ENCODE assay signal across 14 cellular contexts in the genomic region with DNA sequence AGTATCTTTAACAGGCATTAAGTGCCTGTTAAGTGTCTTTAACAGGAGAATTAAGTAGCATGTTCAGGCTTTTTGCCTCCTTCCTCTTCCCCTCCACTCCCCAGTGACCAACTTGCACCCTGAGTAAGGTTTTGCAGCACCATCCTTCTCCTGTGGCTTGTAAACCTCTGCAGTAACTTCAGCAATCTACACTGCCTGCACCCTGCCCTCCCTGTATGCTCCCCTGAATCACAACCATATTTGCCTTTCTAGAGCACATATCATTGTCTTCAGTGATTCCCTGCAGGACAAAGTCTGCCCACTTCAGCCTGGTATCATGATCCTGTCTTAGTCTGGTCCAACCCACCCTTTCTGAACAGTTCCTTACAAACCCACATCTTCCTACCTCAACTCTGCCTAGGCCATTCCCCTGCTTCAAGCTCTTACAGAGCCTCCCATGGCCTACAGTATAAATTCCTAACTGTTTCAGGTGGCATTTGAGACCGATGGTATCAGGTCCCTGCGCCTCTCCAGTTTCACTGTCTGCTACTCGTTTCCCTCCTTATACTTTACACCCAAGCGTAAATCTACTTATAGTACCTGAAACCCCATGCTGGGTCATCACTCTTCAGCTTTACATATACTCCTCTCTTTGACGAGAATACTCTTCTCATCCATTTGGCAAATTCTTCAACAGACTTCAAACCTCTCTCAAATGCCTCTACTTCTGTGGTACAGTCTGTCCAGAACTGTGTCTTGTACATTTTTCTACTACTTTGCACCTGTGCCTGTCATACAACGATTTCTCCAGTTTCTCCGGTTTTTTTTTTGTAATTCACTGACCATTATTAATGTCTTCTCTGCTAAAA.
DNase-seq lines count a peak whose midpoint lies in the region; ATAC-seq, FAIRE-seq and TF ChIP-seq lines count a peak whose summit lies in the region.
"Had no signal": no experiment of that assay in that cellular context is flagged by ENCODE, and none has a peak within 500 bp of the region (broad histone marks: within the 10 kb centered on the region; RNA-seq: fewer than 3 reads in every experiment).

No MANE protein-coding gene starts in this region.

- ATAC-seq in thoracic aorta (ENCODE audit: insufficient number of reproducible peaks, low FRiP score, low read depth) (no peak), HG02678 (IDR thresholded peaks at IDR 0.05; ENCODE audit: unreplicated experiment) (no peak)

- H3K27ac Mint-ChIP-seq in nephron progenitor cell (peak overlapping the region; percentile 87), immature natural killer cell (no peak overlapping the region)
- H3K27ac Mint-ChIP-seq: activated CD4-positive, alpha-beta memory T cell treated with anti-CD3 and anti-CD28 coated beads for 36 hours; activated naive CD8-positive, alpha-beta T cell had no signal

- no peak overlapping the region for H3K4me3 ChIP-seq in Peyer's patch
- H3K4me3 ChIP-seq in thoracic aorta: peak overlapping the region; percentile 18
- H3K4me3 ChIP-seq in small intestine (ENCODE audit: low read depth in 1 of 2, low read length in 2 of 2): no peak overlapping the region

- FAIRE-seq in GM12891 (lab: Jason Lieb, UNC): no peak
- FAIRE-seq in small intestine (lab: Jason Lieb, UNC): no peak

- no peaks in the 10 kb centered on the region for H3K9me3 ChIP-seq in Peyer's patch
- no peaks in the 10 kb centered on the region for H3K9me3 ChIP-seq in thoracic aorta
- H3K9me3 ChIP-seq in small intestine (ENCODE audit: control insufficient read depth, low read depth): no peaks in the 10 kb centered on the region

- H3K36me3 Mint-ChIP-seq in nephron progenitor cell (ENCODE audit: low read depth) (no peaks in the 10 kb centered on the region), immature natural killer cell (peaks cover 0 to 10% (median 0%) of the 10 kb centered on the region in 3 donors)
- H3K36me3 Mint-ChIP-seq: activated CD4-positive, alpha-beta memory T cell treated with anti-CD3 and anti-CD28 coated beads for 36 hours; activated naive CD8-positive, alpha-beta T cell had no signal

- H3K4me3 Mint-ChIP-seq in nephron progenitor cell (peak overlapping the region; percentile 44), immature natural killer cell (no peak overlapping the region)
- H3K4me3 Mint-ChIP-seq: activated CD4-positive, alpha-beta memory T cell treated with anti-CD3 and anti-CD28 coated beads for 36 hours; activated naive CD8-positive, alpha-beta T cell had no signal

- no peak for TF ChIP-seq CTCF in Peyer's patch (IDR thresholded peaks at IDR 0.05)
- TF ChIP-seq CTCF in nephron progenitor cell (IDR thresholded peaks at IDR 0.05): no peak
- TF ChIP-seq CTCF in thoracic aorta (IDR thresholded peaks at IDR 0.05): no peak

- H3K27ac ChIP-seq in Peyer's patch (peak overlapping the region; percentile 52 to 83 (median 67)), thoracic aorta (peak overlapping the region; percentile 91 to 92), small intestine (ENCODE audit: low read depth in 1 of 2, low read length in 1 of 2) (peak overlapping the region in 1 of 2 donors; percentile 85)

- H3K9me3 Mint-ChIP-seq in nephron progenitor cell (no peaks in the 10 kb centered on the region), immature natural killer cell (no peaks in the 10 kb centered on the region)
- H3K9me3 Mint-ChIP-seq: activated CD4-positive, alpha-beta memory T cell treated with anti-CD3 and anti-CD28 coated beads for 36 hours had no signal

- WGBS in small intestine, 3 donors: 76 to 89% (median 86%) methylated on average over 7 of the region's 7 CpGs

- DNase-seq in Peyer's patch: no peak
- DNase-seq in dermis blood vessel endothelial cell: peak; percentile 14
- no peak for DNase-seq in nephron progenitor cell
- DNase-seq in thoracic aorta (ENCODE audit: low spot score): no peak
- no peak for DNase-seq in immature natural killer cell
- DNase-seq in GM12891 (ENCODE audit: insufficient read length, low spot score): no peak
- DNase-seq in small intestine: no peak
- DNase-seq: activated CD4-positive, alpha-beta memory T cell treated with anti-CD3 and anti-CD28 coated beads for 36 hours; erythroblast; islet precursor cell; NCI-H526 treated with DMSO at 0.1 percent for 48 hours; stimulated activated CD4-positive, alpha-beta T cell treated with anti-CD3 and anti-CD28 coated beads, Interleukin-12 subunit alpha, Interleukin-12 subunit beta, amount 100 ng/mL, for 4 hours had no signal

- H3K4me1 Mint-ChIP-seq in nephron progenitor cell (peaks cover 68% of the 10 kb centered on the region), immature natural killer cell (peaks cover 2 to 4% of the 10 kb centered on the region in 2 donors)

- H3K27me3 ChIP-seq in Peyer's patch (no peaks in the 10 kb centered on the region), thoracic aorta (replicated peaks; ENCODE audit: insufficient read depth) (no peaks in the 10 kb centered on the region), small intestine (ENCODE audit: control insufficient read depth in 2 of 2, insufficient read depth in 2 of 2, low read length in 2 of 2) (no peaks in the 10 kb centered on the region)

- H3K27me3 Mint-ChIP-seq in nephron progenitor cell (ENCODE audit: low read depth, poor library complexity): no peaks in the 10 kb centered on the region
- peaks cover 0 to 2% (median 1%) of the 10 kb centered on the region in 3 donors for H3K27me3 Mint-ChIP-seq in immature natural killer cell (ENCODE audit: low read depth in 3 of 3)
- H3K27me3 Mint-ChIP-seq: activated CD4-positive, alpha-beta memory T cell treated with anti-CD3 and anti-CD28 coated beads for 36 hours; activated naive CD8-positive, alpha-beta T cell had no signal

- TF ChIP-seq POLR2A in Peyer's patch (IDR thresholded peaks at IDR 0.05): no peak
- TF ChIP-seq POLR2A in GM12891 (IDR thresholded peaks at IDR 0.05; ENCODE audit: low read depth, low read length): no peak

- H3K4me1 ChIP-seq in Peyer's patch: peaks cover 0 to 41% (median 6%) of the 10 kb centered on the region in 4 donors
- peaks cover 61 to 85% of the 10 kb centered on the region in 2 donors for H3K4me1 ChIP-seq in thoracic aorta (ENCODE audit: control insufficient read depth in 1 of 2, low read depth in 2 of 2)
- H3K4me1 ChIP-seq in small intestine (ENCODE audit: control insufficient read depth in 2 of 2, insufficient read depth in 1 of 2, low read depth in 1 of 2, low read length in 1 of 2): peaks cover 6 to 11% of the 10 kb centered on the region in 2 donors

- no peaks in the 10 kb centered on the region for H3K36me3 ChIP-seq in Peyer's patch
- H3K36me3 ChIP-seq in thoracic aorta: no peaks in the 10 kb centered on the region
- no peaks in the 10 kb centered on the region for H3K36me3 ChIP-seq in small intestine (ENCODE audit: control insufficient read depth in 2 of 2, insufficient read depth in 2 of 2, low read length in 2 of 2)

TF ChIP-seq in GM12891, 5 proteins besides CTCF, POLR2A, EP300 and RAD21:
- TF ChIP-seq POLR2AphosphoS5 (IDR thresholded peaks at IDR 0.05; ENCODE audit: low read depth, low read length) (no peak), SPI1 (IDR thresholded peaks at IDR 0.05; ENCODE audit: low read depth, low read length) (no peak), POU2F2 (IDR thresholded peaks at IDR 0.05; ENCODE audit: low read depth, low read length) (no peak), PAX5 (IDR thresholded peaks at IDR 0.05; ENCODE audit: insufficient read depth, low read length, severe bottlenecking) (no peak), TAF1 (IDR thresholded peaks at IDR 0.05; ENCODE audit: low read depth, low read length) (no peak)
